ENCODE assay signal across 26 cellular contexts in genomic region chr1:19376428-19377372, GRCh38.
DNase-seq lines count a peak whose midpoint lies in the region; ATAC-seq lines count a peak whose summit lies in the region.
"Had no signal": no experiment of that assay in that cellular context is flagged by ENCODE, and none has a peak within 500 bp of the region (broad histone marks: within the 10 kb centered on the region; RNA-seq: fewer than 3 reads in every experiment).

No MANE protein-coding gene starts in this region.

- no peak overlapping the region for H3K4me3 Mint-ChIP-seq in activated T-cell treated with anti-CD3 and anti-CD28 coated beads, Interleukin-2, amount 50 U/mL, for 24 hours
- H3K4me3 Mint-ChIP-seq: activated T-cell treated with anti-CD3 and anti-CD28 coated beads, Interleukin-2, amount 50 U/mL, for 4 hours; H9; IgD-negative memory B cell; naive thymus-derived CD4-positive, alpha-beta T cell had no signal

- ATAC-seq in left ventricle myocardium superior, result peak; percentile 75
- ATAC-seq in GM19395 (IDR thresholded peaks at IDR 0.05; ENCODE audit: unreplicated experiment), result no peak
- ATAC-seq: activated T-cell treated with anti-CD3 and anti-CD28 coated beads, Interleukin-2, amount 50 U/mL, for 4 hours; esophagus mucosa; naive thymus-derived CD4-positive, alpha-beta T cell had no signal

- peaks cover 13% of the 10 kb centered on the region for H3K9me3 ChIP-seq in BLaER1
- H3K9me3 ChIP-seq: MG63, ovary had no signal

- intact Hi-C loops in left ventricle myocardium superior (cut with micrococcal nuclease), result no loop called here

- H3K36me3 ChIP-seq in BLaER1, result peaks cover 95% of the 10 kb centered on the region
- H3K36me3 ChIP-seq: ovary had no signal

- 0 out of 2 replicates have a peak overlapping the region, but pooled peaks have one; percentile 3 for H3K27ac ChIP-seq in BLaER1
- H3K27ac ChIP-seq: C4-2B, ovary had no signal

- no peak overlapping the region for H3K9ac ChIP-seq in BLaER1

- no peak for DNase-seq in activated T-cell treated with anti-CD3 and anti-CD28 coated beads, Interleukin-2, amount 50 U/mL, for 24 hours
- DNase-seq in activated T-cell treated with anti-CD3 and anti-CD28 coated beads, Interleukin-2, amount 50 U/mL, for 1 hour, result no peak
- peak; percentile 15 for DNase-seq in DMS53 treated with DMSO at 0.1 percent for 48 hours (lab: John Stamatoyannopoulos, UW; ENCODE audit: unreplicated experiment)
- no peak for DNase-seq in left ventricle myocardium superior
- no peak for DNase-seq in middle frontal gyrus (ENCODE audit: extremely low spot score, low spot score)
- no peak for DNase-seq in NCI-H1092 (lab: John Stamatoyannopoulos, UW)
- DNase-seq: activated CD4-positive, alpha-beta T cell treated with anti-CD3 and anti-CD28 coated beads, Interleukin-2, amount 50 U/mL, for 1 hour; activated T-cell treated with anti-CD3 and anti-CD28 coated beads, Interleukin-2, amount 50 U/mL, for 4 hours; DMS 273 treated with DMSO at 0.1 percent for 48 hours; effector CD4-positive, alpha-beta T cell; foreskin melanocyte; GDM1; H9; kidney; mesendoderm; MG63; naive thymus-derived CD4-positive, alpha-beta T cell; NCI-H1436 treated with DMSO at 0.1 percent for 48 hours; NCI-H2171 treated with DMSO at 0.1 percent for 48 hours; ovary; T-helper 9 cell had no signal

- peaks cover 91% of the 10 kb centered on the region for H3K36me3 Mint-ChIP-seq in activated T-cell treated with anti-CD3 and anti-CD28 coated beads, Interleukin-2, amount 50 U/mL, for 24 hours (ENCODE audit: low read depth)

- peak overlapping the region; percentile 76 for H3K27ac Mint-ChIP-seq in activated T-cell treated with anti-CD3 and anti-CD28 coated beads, Interleukin-2, amount 50 U/mL, for 24 hours

- peak overlapping the region; percentile 74; the same call in 1 of the 2 replicates for H3K4me2 ChIP-seq in BLaER1

- no peaks in the 10 kb centered on the region for H3K9me3 Mint-ChIP-seq in activated T-cell treated with anti-CD3 and anti-CD28 coated beads, Interleukin-2, amount 50 U/mL, for 24 hours
- H3K9me3 Mint-ChIP-seq: activated T-cell treated with anti-CD3 and anti-CD28 coated beads, Interleukin-2, amount 50 U/mL, for 4 hours; H9; IgD-negative memory B cell; naive thymus-derived CD4-positive, alpha-beta T cell had no signal

- no peaks in the 10 kb centered on the region for H3K27me3 Mint-ChIP-seq in activated T-cell treated with anti-CD3 and anti-CD28 coated beads, Interleukin-2, amount 50 U/mL, for 24 hours
- H3K27me3 Mint-ChIP-seq: IgD-negative memory B cell; naive thymus-derived CD4-positive, alpha-beta T cell had no signal

- peaks cover 39% of the 10 kb centered on the region for H3K4me1 ChIP-seq in BLaER1

- H3K4me1 Mint-ChIP-seq in activated T-cell treated with anti-CD3 and anti-CD28 coated beads, Interleukin-2, amount 50 U/mL, for 24 hours (ENCODE audit: low read depth), result peaks cover 42% of the 10 kb centered on the region
- H3K4me1 Mint-ChIP-seq: H9 had no signal

- H3K4me3 ChIP-seq in BLaER1, result no peak overlapping the region
- H3K4me3 ChIP-seq: MG63, ovary had no signal

- H3K27me3 ChIP-seq in BLaER1, result no peaks in the 10 kb centered on the region
- H3K27me3 ChIP-seq: MG63, ovary had no signal

- H4K20me1 ChIP-seq in BLaER1, result peaks cover 23% of the 10 kb centered on the region
